1 cellular context compared by ENCODE assay signal in the genomic region with DNA sequence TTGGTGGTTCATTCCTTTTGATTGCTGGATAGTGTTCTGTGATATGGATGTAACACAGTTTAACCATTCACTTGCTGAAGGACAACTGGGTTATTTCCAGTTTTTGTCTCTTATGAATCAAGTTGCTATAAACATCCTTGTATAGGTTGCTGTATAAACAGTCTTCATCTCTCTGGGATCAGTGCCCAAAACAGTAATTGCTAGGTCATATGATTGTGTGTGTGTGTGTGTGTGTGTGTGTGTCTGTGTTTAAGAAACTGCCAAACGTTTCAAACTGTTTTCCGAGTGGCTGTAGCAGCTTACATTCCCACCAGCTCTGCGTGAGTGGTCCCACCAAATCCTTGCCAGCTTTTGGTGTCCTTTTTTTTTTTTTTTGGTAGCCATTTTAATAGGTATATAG.
TF ChIP-seq lines count a peak whose summit lies in the region.

No MANE protein-coding gene starts in this region.

TF ChIP-seq in IMR-90, 13 proteins besides CTCF, POLR2A, EP300 and RAD21:
- no peak for TF ChIP-seq MAFK (IDR thresholded peaks at IDR 0.05; ENCODE audit: low read depth, low read length)
- no peak for TF ChIP-seq ELK1 (IDR thresholded peaks at IDR 0.05; ENCODE audit: borderline replicate concordance, low read depth, low read length)
- TF ChIP-seq MAZ (IDR thresholded peaks at IDR 0.05; ENCODE audit: borderline replicate concordance, low read depth, low read length): no peak
- TF ChIP-seq MXI1 (IDR thresholded peaks at IDR 0.05; ENCODE audit: borderline replicate concordance, low read depth, low read length): no peak
- TF ChIP-seq BHLHE40 (IDR thresholded peaks at IDR 0.05; ENCODE audit: low read depth, low read length): no peak
- no peak for TF ChIP-seq NFE2L2 (IDR thresholded peaks at IDR 0.05; ENCODE audit: low read depth, low read length)
- no peak for TF ChIP-seq CEBPB (IDR thresholded peaks at IDR 0.05; ENCODE audit: low read depth, low read length)
- no peak for TF ChIP-seq CHD1 (IDR thresholded peaks at IDR 0.05; ENCODE audit: low read depth, low read length)
- no peak for TF ChIP-seq FOS (IDR thresholded peaks at IDR 0.05; ENCODE audit: low read depth, low read length)
- no peak for TF ChIP-seq RCOR1 (IDR thresholded peaks at IDR 0.05; ENCODE audit: insufficient replicate concordance, low read length)
- TF ChIP-seq, protein P1, sequence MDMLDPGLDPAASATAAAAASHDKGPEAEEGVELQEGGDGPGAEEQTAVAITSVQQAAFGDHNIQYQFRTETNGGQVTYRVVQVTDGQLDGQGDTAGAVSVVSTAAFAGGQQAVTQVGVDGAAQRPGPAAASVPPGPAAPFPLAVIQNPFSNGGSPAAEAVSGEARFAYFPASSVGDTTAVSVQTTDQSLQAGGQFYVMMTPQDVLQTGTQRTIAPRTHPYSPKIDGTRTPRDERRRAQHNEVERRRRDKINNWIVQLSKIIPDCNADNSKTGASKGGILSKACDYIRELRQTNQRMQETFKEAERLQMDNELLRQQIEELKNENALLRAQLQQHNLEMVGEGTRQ (IDR thresholded peaks at IDR 0.05; ENCODE audit: low read depth, low read length): no peak
- TF ChIP-seq SMC3 (IDR thresholded peaks at IDR 0.05; ENCODE audit: low read depth, low read length): no peak
- no peak for TF ChIP-seq RFX5 (IDR thresholded peaks at IDR 0.05; ENCODE audit: low read depth, low read length)
